ENCODE assay signal across 20 cellular contexts in the genomic region with DNA sequence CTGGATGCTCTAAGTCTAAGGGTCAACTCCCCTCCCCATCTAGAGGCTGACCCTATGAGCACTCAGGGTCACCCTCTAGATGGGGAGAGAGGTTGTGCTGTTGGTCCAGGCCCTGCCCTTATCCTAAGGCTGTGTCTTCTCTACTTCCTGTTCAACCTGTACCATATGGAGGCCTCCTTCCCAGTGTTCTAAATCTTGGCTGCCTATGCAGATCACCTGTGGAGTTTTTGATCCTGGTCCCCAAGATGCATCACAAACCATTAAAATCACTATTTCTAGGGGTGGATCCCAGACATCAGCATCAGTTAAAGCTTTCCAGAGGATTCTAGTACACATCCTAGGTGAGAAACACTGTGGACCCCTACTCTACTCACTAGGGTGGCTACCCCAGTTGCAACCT. TPM values are rescaled to one million over a fixed set of nuclear protein-coding genes. Genes with fewer than 3 reads are reported as not detected.
"Had no signal": no experiment of that assay in that cellular context is flagged by ENCODE, and none has a peak within 500 bp of the region (broad histone marks: within the 10 kb centered on the region; RNA-seq: fewer than 3 reads in every experiment).

No MANE protein-coding gene starts in this region.

- H3K9me3 ChIP-seq: lower lobe of right lung, neutrophil, right atrium auricular region, sigmoid colon, stomach, thoracic aorta, upper lobe of left lung, uterus had no signal

- H3K27me3 ChIP-seq: heart left ventricle, neutrophil, right atrium auricular region, sigmoid colon, stomach, upper lobe of left lung, uterus had no signal

- H3K4me3 ChIP-seq: coronary artery, heart left ventricle, left ventricle myocardium inferior, lower lobe of right lung, right atrium auricular region, sigmoid colon, skin epidermis, stomach, thoracic aorta, upper lobe of left lung, uterus had no signal

- ATAC-seq: naive thymus-derived CD4-positive, alpha-beta T cell had no signal

- H3K27ac ChIP-seq: coronary artery, left ventricle myocardium inferior, lower lobe of right lung, neutrophil, sigmoid colon, skin epidermis, stomach, thoracic aorta, upper lobe of left lung, uterus had no signal

- H3K36me3 Mint-ChIP-seq: naive thymus-derived CD4-positive, alpha-beta T cell had no signal

- H3K4me3 Mint-ChIP-seq: memory B cell; naive thymus-derived CD4-positive, alpha-beta T cell had no signal

- H3K27ac Mint-ChIP-seq: memory B cell; naive thymus-derived CD4-positive, alpha-beta T cell had no signal

- FAIRE-seq: frontal cortex had no signal

- DNase-seq: effector CD4-positive, alpha-beta T cell; heart left ventricle; islet precursor cell; left ventricle myocardium inferior; lower lobe of right lung; midbrain; naive thymus-derived CD4-positive, alpha-beta T cell; sigmoid colon; stimulated activated naive CD4-positive, alpha-beta T cell; stomach; substantia nigra; upper lobe of left lung; uterus had no signal

- H3K4me1 ChIP-seq: lower lobe of right lung, uterus had no signal

- H3K36me3 ChIP-seq: heart left ventricle, left ventricle myocardium inferior, lower lobe of right lung, neutrophil, right atrium auricular region, sigmoid colon, stomach, thoracic aorta, upper lobe of left lung, uterus had no signal

RNA-seq across cellular contexts. Expression of a gene that starts 26.2 kb away (rescaled TPM):
- polyA plus RNA-seq: naive thymus-derived CD4-positive, alpha-beta T cell had no signal
